In the genomic region with DNA sequence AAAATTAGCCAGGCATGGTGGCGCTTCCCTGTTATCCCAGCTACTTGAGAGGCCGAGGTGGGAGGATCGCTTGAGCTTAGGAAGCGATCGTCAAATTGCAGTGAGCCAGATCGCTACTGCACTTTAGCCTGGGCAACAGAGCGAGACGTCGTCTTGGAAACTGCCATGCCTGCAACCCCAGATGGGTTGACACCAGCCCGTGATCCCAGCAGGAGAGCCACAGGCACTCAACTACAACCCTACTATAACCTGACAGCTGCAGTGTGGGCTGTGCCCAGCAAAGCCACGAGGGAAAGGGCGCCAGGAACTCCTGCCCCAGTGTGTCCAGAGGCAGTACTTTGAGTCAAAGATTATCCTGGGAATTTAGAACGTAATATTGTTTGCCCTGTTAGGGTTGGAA, we compare ENCODE assay signal across 15 cellular contexts.
"Had no signal": no experiment of that assay in that cellular context is flagged by ENCODE, and none has a peak within 500 bp of the region (broad histone marks: within the 10 kb centered on the region; RNA-seq: fewer than 3 reads in every experiment).

No MANE protein-coding gene starts in this region.

- H3K36me3 ChIP-seq: neural progenitor cell, upper lobe of left lung had no signal

- H3K27ac ChIP-seq: foreskin keratinocyte, neural progenitor cell, psoas muscle, spleen, upper lobe of left lung had no signal

- ATAC-seq: foreskin keratinocyte; psoas muscle; sciatic nerve; stimulated activated naive CD8-positive, alpha-beta T cell treated with anti-CD3 and anti-CD28 coated beads, Interleukin-15, amount 100 ng/mL, for 72 hours had no signal

- H3K4me3 ChIP-seq: neural progenitor cell, psoas muscle, spleen, upper lobe of left lung had no signal

- DNase-seq: activated CD4-positive, alpha-beta T cell treated with anti-CD3 and anti-CD28 coated beads for 1 hour; activated CD4-positive, alpha-beta T cell treated with anti-CD3 and anti-CD28 coated beads, Interleukin-2, amount 50 U/mL, for 48 hours; activated effector memory CD4-positive, alpha-beta T cell treated with Interleukin-2 at 50 U/mL for 16 hours; activated naive CD4-positive, alpha-beta T cell treated with anti-CD3 and anti-CD28 coated beads, Interleukin-2, amount 50 U/mL, for 16 hours; activated T-cell treated with anti-CD3 and anti-CD28 coated beads, Interleukin-2, amount 50 U/mL, for 24 hours; effector memory CD4-positive, alpha-beta T cell; foreskin keratinocyte; kidney glomerular epithelial cell; psoas muscle; spleen; stimulated activated naive CD8-positive, alpha-beta T cell treated with anti-CD3 and anti-CD28 coated beads, Interleukin-15, amount 100 ng/mL, for 72 hours; T1000; upper lobe of left lung had no signal

- H3K4me1 ChIP-seq: foreskin keratinocyte, neural progenitor cell, psoas muscle, spleen had no signal

- H3K9me3 ChIP-seq: psoas muscle, spleen, upper lobe of left lung had no signal

- H3K27me3 ChIP-seq: foreskin keratinocyte, neural progenitor cell, spleen, upper lobe of left lung had no signal
